1 cellular context compared by ENCODE assay signal in the genomic region with DNA sequence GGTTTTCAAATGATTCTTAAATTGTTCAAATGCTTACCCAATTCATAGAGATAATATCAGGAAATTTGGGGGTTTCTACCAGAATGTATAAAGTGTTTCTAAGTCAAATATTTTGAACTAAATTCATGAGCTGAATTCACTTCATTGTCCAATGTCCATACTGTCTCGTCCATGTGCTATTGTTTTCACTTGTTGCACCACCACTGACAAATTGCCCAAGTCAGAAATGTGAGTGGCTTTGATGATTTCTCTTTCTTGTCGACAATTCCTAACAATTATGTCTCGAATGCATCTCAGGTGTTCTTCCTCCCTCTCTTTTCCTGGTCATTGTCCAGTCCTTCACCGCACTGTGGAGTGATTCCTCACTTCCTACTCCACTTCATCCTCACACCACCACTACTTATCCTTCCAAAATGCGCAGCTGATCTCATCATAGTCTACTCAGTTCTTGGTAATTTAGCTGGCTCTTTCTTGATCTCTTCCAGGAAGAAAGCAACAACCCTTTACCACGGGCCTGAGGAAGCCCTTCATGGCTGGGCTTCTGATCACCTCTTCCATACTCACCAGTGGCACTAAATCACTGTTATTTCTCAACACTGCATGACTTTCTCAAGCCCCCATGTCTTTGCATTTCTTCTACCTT.
TF ChIP-seq lines count a peak whose summit lies in the region.

No MANE protein-coding gene starts in this region.

TF ChIP-seq in K562, 482 proteins besides CTCF, POLR2A, EP300 and RAD21 (continued from another document):
- TF ChIP-seq, protein P1, sequence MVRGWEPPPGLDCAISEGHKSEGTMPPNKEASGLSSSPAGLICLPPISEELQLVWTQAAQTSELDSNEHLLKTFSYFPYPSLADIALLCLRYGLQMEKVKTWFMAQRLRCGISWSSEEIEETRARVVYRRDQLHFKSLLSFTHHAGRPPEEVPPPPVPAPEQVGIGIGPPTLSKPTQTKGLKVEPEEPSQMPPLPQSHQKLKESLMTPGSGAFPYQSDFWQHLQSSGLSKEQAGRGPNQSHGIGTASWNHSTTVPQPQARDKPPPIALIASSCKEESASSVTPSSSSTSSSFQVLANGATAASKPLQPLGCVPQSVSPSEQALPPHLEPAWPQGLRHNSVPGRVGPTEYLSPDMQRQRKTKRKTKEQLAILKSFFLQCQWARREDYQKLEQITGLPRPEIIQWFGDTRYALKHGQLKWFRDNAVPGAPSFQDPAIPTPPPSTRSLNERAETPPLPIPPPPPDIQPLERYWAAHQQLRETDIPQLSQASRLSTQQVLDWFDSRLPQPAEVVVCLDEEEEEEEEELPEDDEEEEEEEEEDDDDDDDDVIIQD (CRISPR knock-in tag; IDR thresholded peaks at IDR 0.05) = no peak
- TF ChIP-seq NRF1 (conservative IDR thresholded peaks at IDR 0.05 in 1 of 2, IDR thresholded peaks at IDR 0.05 in 1 of 2) (0 out of 4 replicates have a peak, but pooled peaks of 1 of the 2 experiments have one; percentile 16), RBM34 (IDR thresholded peaks at IDR 0.05; ENCODE audit: borderline replicate concordance, insufficient read depth, low read length) (no peak), EHMT2 (IDR thresholded peaks at IDR 0.05) (0 out of 2 replicates have a peak, but pooled peaks have one; percentile 24), ZNF253 (CRISPR knock-in tag; conservative IDR thresholded peaks at IDR 0.05) (no peak), CC2D1A (IDR thresholded peaks at IDR 0.05) (peak; percentile 78; the same call in 1 of the 2 replicates)
- TF ChIP-seq, protein P2, sequence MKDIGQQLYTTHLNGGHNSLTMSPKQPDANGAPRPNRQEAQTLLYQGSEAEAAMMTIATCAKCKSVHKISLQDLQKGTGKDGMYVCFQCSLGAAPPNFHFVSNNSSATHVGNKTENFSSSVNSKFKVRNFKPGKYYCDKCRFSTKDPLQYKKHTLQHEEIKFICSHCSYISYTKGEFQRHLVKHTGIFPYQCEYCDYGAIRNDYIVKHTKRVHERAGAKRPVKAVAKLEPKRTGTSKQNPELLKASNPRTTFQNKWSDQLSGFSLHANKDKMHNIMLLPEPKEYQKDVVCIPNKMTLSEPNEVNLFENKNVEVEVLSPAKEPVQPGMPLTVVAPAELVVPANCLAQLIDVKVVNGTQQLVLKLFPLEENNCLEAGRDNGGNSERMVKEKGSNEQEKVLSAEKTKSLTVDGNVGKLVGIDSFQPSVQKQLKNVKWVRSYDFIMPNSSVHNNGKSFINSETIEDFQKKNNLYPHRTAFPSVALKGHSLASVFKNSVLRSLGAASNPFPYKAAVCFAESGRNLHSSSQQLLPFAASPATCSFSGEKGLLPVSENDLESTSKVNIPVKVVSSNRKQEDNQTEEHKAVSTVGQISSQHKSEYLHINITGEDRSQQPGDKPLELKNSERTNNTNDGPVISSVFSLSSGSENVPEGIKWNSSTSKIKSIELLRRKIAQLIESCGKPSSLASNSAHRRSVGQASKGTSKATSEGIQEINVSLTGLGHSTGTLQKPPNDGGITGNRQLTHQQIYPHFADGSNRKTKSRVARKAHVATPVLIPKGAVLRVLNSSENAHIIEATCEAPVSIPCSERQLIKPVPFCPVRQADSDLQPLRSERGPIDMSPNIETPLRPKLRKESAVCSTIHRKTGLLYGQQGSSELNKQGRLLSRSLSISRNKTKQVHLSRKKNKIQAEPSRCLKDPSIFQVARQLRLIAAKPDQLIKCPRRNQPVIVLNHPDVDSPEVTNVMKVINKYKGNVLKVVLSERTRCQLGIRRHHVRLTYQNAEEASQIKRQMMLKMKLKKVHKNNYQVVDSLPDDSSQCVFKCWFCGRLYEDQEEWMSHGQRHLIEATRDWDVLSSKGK (CRISPR knock-in tag; IDR thresholded peaks at IDR 0.05) = no peak
